ENCODE assay signal across 27 cellular contexts in the genomic region with DNA sequence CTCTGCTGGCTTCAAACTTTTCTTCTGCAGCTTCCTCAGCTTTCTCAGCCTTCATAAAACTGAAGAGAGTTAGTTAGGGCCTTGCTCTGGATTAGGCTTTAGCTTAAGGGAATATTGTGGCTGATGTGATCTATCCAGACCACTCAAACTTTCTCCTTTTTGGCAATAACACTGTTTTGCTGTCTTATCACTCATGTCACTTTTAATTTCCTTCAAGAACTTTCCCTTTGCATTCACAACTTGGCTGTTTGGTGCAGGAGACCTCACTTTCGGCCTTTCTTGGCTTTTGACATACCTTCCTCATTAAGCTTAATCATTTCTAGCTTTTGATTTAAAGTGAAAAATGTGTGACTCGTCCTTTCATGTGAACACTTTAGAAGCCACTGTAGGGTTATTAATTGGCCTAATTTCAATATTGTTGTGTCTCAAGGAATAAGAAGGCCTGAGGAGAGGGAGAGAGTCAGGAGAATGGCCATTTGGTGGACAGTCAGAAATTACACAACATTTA.
"Had no signal": no experiment of that assay in that cellular context is flagged by ENCODE, and none has a peak within 500 bp of the region (broad histone marks: within the 10 kb centered on the region; RNA-seq: fewer than 3 reads in every experiment).

No MANE protein-coding gene starts in this region.

- H3K27ac Mint-ChIP-seq: activated B cell treated with CpG ODN at 0.5 μM for 24 hours; activated T-cell treated with anti-CD3 and anti-CD28 coated beads, Interleukin-2, amount 50 U/mL, for 24 hours; dendritic cell treated with granulocyte-macrophage colony-stimulating factor and Interleukin-4, amounts not matched to agents 40 ng/mL and 50 ng/mL, for 4 days; endodermal cell; type B pancreatic cell had no signal

- H3K4me2 ChIP-seq: SK-N-SH had no signal

- H3K4me3 Mint-ChIP-seq: activated B cell treated with CpG ODN at 0.5 μM for 24 hours; activated T-cell treated with anti-CD3 and anti-CD28 coated beads, Interleukin-2, amount 50 U/mL, for 24 hours; dendritic cell treated with granulocyte-macrophage colony-stimulating factor and Interleukin-4, amounts not matched to agents 40 ng/mL and 50 ng/mL, for 4 days; endodermal cell; naive thymus-derived CD4-positive, alpha-beta T cell; type B pancreatic cell had no signal

- H3K9me3 Mint-ChIP-seq: activated B cell treated with CpG ODN at 0.5 μM for 24 hours; activated T-cell treated with anti-CD3 and anti-CD28 coated beads, Interleukin-2, amount 50 U/mL, for 24 hours; dendritic cell treated with granulocyte-macrophage colony-stimulating factor and Interleukin-4, amounts not matched to agents 40 ng/mL and 50 ng/mL, for 4 days; endodermal cell; type B pancreatic cell had no signal

- DNase-seq: activated B cell treated with CpG ODN at 0.5 μM for 24 hours; activated CD4-positive, alpha-beta T cell treated with anti-CD3 and anti-CD28 coated beads, Interleukin-2, amount 50 U/mL, for 4 hours; activated CD8-positive, alpha-beta memory T cell treated with anti-CD3 and anti-CD28 coated beads, Interleukin-2, amount 50 U/mL, for 4 hours; activated naive CD4-positive, alpha-beta T cell; activated T-cell treated with anti-CD3 and anti-CD28 coated beads, Interleukin-2, amount 50 U/mL, for 24 hours; central memory CD4-positive, alpha-beta T cell; endodermal cell; foreskin keratinocyte; heart right ventricle; midbrain; naive thymus-derived CD4-positive, alpha-beta T cell; nucleus accumbens; pancreas; sigmoid colon; SK-N-SH; small intestine; stimulated activated CD4-positive, alpha-beta T cell treated with anti-CD3 and anti-CD28 coated beads, Interleukin-4, amount 100 ng/mL, for 4 hours; stimulated activated CD8-positive, alpha-beta memory T cell treated with anti-CD3 and anti-CD28 coated beads, Interleukin-4, amount 100 ng/mL, for 48 hours; stimulated activated naive CD4-positive, alpha-beta T cell treated with Interleukin-2 at 50 U/mL for 16 hours; substantia nigra; T-helper 2 cell; uterus had no signal

- H3K4me3 ChIP-seq: breast epithelium, esophagus muscularis mucosa, heart right ventricle, pancreas, prostate gland, sigmoid colon, uterus had no signal

- H3K36me3 ChIP-seq: breast epithelium, esophagus muscularis mucosa, pancreas, prostate gland, sigmoid colon, uterus had no signal

- H3K27me3 ChIP-seq: breast epithelium, esophagus muscularis mucosa, foreskin keratinocyte, heart right ventricle, pancreas, sigmoid colon, uterus had no signal

- H3K4me1 Mint-ChIP-seq: endodermal cell had no signal

- H3K9me2 ChIP-seq: SK-N-SH had no signal

- H3K4me1 ChIP-seq: breast epithelium, esophagus muscularis mucosa, foreskin keratinocyte, heart right ventricle, pancreas, prostate gland, sigmoid colon, uterus had no signal

- FAIRE-seq: pancreas, small intestine had no signal

- H3K9ac ChIP-seq: SK-N-SH had no signal

- H3K36me3 Mint-ChIP-seq: type B pancreatic cell had no signal

- ATAC-seq: foreskin keratinocyte; heart right ventricle; naive thymus-derived CD4-positive, alpha-beta T cell; pancreas had no signal

- H3K27ac ChIP-seq: breast epithelium, esophagus muscularis mucosa, foreskin keratinocyte, heart right ventricle, pancreas, prostate gland, sigmoid colon, uterus had no signal

- H3K27me3 Mint-ChIP-seq: activated B cell treated with CpG ODN at 0.5 μM for 24 hours; activated T-cell treated with anti-CD3 and anti-CD28 coated beads, Interleukin-2, amount 50 U/mL, for 24 hours; dendritic cell treated with granulocyte-macrophage colony-stimulating factor and Interleukin-4, amounts not matched to agents 40 ng/mL and 50 ng/mL, for 4 days; naive thymus-derived CD4-positive, alpha-beta T cell; type B pancreatic cell had no signal

- H3K9me3 ChIP-seq: breast epithelium, esophagus muscularis mucosa, pancreas, prostate gland, sigmoid colon, SK-N-SH, uterus had no signal
